Comparison of ENCODE assay signal across 8 cellular contexts in the genomic region with DNA sequence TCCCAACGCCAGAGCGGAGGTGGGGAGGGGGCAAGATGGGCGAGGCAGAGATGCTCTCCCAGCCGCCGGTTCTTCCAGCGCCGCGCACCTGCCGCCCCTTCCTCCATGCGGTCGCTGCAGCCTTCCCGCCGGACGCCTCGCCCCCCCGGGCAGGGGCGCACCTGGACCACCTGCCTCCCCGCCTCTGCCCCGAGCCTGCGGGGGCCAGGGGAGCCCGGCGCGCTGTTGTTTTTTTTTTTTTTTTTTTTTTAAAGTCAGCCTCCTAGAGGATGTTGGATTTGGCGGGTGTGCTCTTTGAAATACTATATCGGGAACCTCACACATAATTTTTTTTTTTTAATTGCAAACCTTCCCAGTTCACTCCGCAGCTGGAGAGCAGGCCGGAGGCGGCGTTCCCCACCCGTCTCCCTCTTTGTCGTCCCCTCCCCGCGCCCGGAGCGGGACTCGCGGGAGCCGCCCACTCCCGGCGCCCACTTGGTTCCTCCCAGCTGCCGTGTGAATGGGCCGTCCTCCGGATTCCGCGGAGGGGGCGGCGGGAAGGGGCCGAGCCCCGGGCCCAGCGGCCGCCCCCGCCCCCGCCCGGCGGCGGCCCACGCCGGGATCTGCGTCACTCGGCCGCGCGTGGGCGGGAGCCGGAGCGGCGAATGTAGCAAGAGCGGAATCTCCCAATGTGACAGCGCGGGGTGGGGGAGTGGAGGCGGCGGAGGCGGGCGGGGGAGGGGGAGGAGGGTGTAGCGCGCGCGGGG. TPM values are rescaled to one million over a fixed set of nuclear protein-coding genes. Genes with fewer than 3 reads are reported as not detected.
DNase-seq lines count a peak whose midpoint lies in the region; ATAC-seq and TF ChIP-seq lines count a peak whose summit lies in the region.

No MANE protein-coding gene starts in this region.

- no peak overlapping the region for H2BK120ac ChIP-seq in H9 (ENCODE audit: low read depth, low read length, poor library complexity, severe bottlenecking)

- no peaks in the 10 kb centered on the region for H3K27me3 ChIP-seq in H9 (ENCODE audit: insufficient read depth, low read length)
- H3K27me3 ChIP-seq in MM.1S (replicated peaks; ENCODE audit: insufficient read depth, low read length): no peaks in the 10 kb centered on the region
- H3K27me3 ChIP-seq in thoracic aorta (replicated peaks; ENCODE audit: insufficient read depth): no peaks in the 10 kb centered on the region

- no peaks in the 10 kb centered on the region for H3K79me1 ChIP-seq in H9 (ENCODE audit: insufficient read depth, low read depth, low read length, poor library complexity, severe bottlenecking)

- H3K4me1 ChIP-seq in H9 (ENCODE audit: insufficient read depth, low read length) (peaks cover 2% of the 10 kb centered on the region; the same call in 1 of the 2 replicates), MM.1S (ENCODE audit: low read length) (no peaks in the 10 kb centered on the region), thoracic aorta (ENCODE audit: control insufficient read depth in 1 of 2, low read depth in 2 of 2) (peaks cover 19 to 41% of the 10 kb centered on the region in 2 donors)

- no peaks in the 10 kb centered on the region for H3F3A ChIP-seq in MM.1S (ENCODE audit: insufficient read depth, low read length)

- peak overlapping the region; percentile 88 for H3K4me2 ChIP-seq in H9 (ENCODE audit: insufficient read depth, insufficient read length, low read length)
- peak overlapping the region; percentile 59 for H3K4me2 ChIP-seq in MM.1S (ENCODE audit: low read depth, low read length)

- H3K56ac ChIP-seq in H9 (ENCODE audit: insufficient read length, low read depth, low read length): no peak overlapping the region

- no peaks in the 10 kb centered on the region for H3K9me2 ChIP-seq in MM.1S (replicated peaks; ENCODE audit: insufficient read depth, low read length)

- TF ChIP-seq CTCF in H9 (conservative IDR thresholded peaks at IDR 0.05) (no peak), MM.1S (IDR thresholded peaks at IDR 0.05; ENCODE audit: low read length) (no peak), glutamatergic neuron (IDR thresholded peaks at IDR 0.05; ENCODE audit: partially characterized antibody, unreplicated experiment) (no peak), osteocyte (IDR thresholded peaks at IDR 0.05) (no peak), thoracic aorta (IDR thresholded peaks at IDR 0.05) (no peak)

- H2AK5ac ChIP-seq in H9 (ENCODE audit: insufficient read length, low read length): no peak overlapping the region

- H3K23me2 ChIP-seq in H9 (ENCODE audit: insufficient read length, low read depth, low read length, poor library complexity, severe bottlenecking): peaks cover 16% of the 10 kb centered on the region

- H2AFZ ChIP-seq in H9 (ENCODE audit: low read length): no peak overlapping the region
- peak overlapping the region; percentile 47 for H2AFZ ChIP-seq in MM.1S (ENCODE audit: low read length)

- H3K36me3 ChIP-seq in MM.1S (replicated peaks; ENCODE audit: insufficient read depth, low read length) (no peaks in the 10 kb centered on the region), SK-N-MC (ENCODE audit: insufficient read depth, low read length) (no peaks in the 10 kb centered on the region), thoracic aorta (no peaks in the 10 kb centered on the region)

- H3K36me3 Mint-ChIP-seq in H9 (ENCODE audit: insufficient read depth in 1 of 3, low read depth in 3 of 3) (no peaks in the 10 kb centered on the region), glutamatergic neuron (ENCODE audit: unreplicated experiment) (no peaks in the 10 kb centered on the region), osteocyte (ENCODE audit: unreplicated experiment) (no peaks in the 10 kb centered on the region)
- no peaks in the 10 kb centered on the region for H3K36me3 Mint-ChIP-seq in activated naive CD4-positive, alpha-beta T cell treated with anti-CD3 and anti-CD28 coated beads, Interleukin-2, amount 50 U/mL, for 24 hours

- H3K9me3 ChIP-seq in H9 (ENCODE audit: control insufficient read depth, low read depth, low read length): no peaks in the 10 kb centered on the region
- no peaks in the 10 kb centered on the region for H3K9me3 ChIP-seq in MM.1S (replicated peaks; ENCODE audit: insufficient read depth, low read length)
- H3K9me3 ChIP-seq in SK-N-MC (ENCODE audit: low read depth, low read length): no peaks in the 10 kb centered on the region
- no peaks in the 10 kb centered on the region for H3K9me3 ChIP-seq in thoracic aorta

- 0 out of 7 replicates have a peak overlapping the region, but pooled peaks of 1 of the 3 experiments have one; percentile 57 for H3K27ac Mint-ChIP-seq in H9
- H3K27ac Mint-ChIP-seq in activated naive CD4-positive, alpha-beta T cell treated with anti-CD3 and anti-CD28 coated beads, Interleukin-2, amount 50 U/mL, for 24 hours: peak overlapping the region; percentile 90
- H3K27ac Mint-ChIP-seq in glutamatergic neuron (ENCODE audit: unreplicated experiment): no peak overlapping the region
- peak overlapping the region; percentile 93 for H3K27ac Mint-ChIP-seq in osteocyte (ENCODE audit: unreplicated experiment)

- peak overlapping the region; percentile 76 to 84 for H3K4me3 Mint-ChIP-seq in H9
- H3K4me3 Mint-ChIP-seq in activated naive CD4-positive, alpha-beta T cell treated with anti-CD3 and anti-CD28 coated beads, Interleukin-2, amount 50 U/mL, for 24 hours: peak overlapping the region; percentile 84
- H3K4me3 Mint-ChIP-seq in glutamatergic neuron (ENCODE audit: unreplicated experiment): peak overlapping the region; percentile 85
- peak overlapping the region; percentile 77 for H3K4me3 Mint-ChIP-seq in osteocyte (ENCODE audit: unreplicated experiment)

- peak overlapping the region; percentile 64 for H3K4me3 ChIP-seq in MM.1S (ENCODE audit: low read length)
- H3K4me3 ChIP-seq in SK-N-MC: peak overlapping the region; percentile 72
- peak overlapping the region; percentile 92 for H3K4me3 ChIP-seq in thoracic aorta

- H4K20me1 ChIP-seq in H9 (ENCODE audit: control insufficient read depth, insufficient read depth, insufficient read length): no peaks in the 10 kb centered on the region
- no peaks in the 10 kb centered on the region for H4K20me1 ChIP-seq in MM.1S (ENCODE audit: insufficient read depth, low read length)

- no peak overlapping the region for H2BK5ac ChIP-seq in H9 (ENCODE audit: insufficient read length, low read length)

- H2BK15ac ChIP-seq in H9 (ENCODE audit: low read depth, low read length): no peak overlapping the region

- H4K5ac ChIP-seq in H9 (ENCODE audit: insufficient read length, low read depth, low read length): no peak overlapping the region

- no peak overlapping the region for H3T11ph ChIP-seq in H9 (ENCODE audit: low read length)

- H3K27me3 Mint-ChIP-seq in H9 (ENCODE audit: low read depth): peaks cover 20% of the 10 kb centered on the region
- no peaks in the 10 kb centered on the region for H3K27me3 Mint-ChIP-seq in activated naive CD4-positive, alpha-beta T cell treated with anti-CD3 and anti-CD28 coated beads, Interleukin-2, amount 50 U/mL, for 24 hours
- H3K27me3 Mint-ChIP-seq in glutamatergic neuron (ENCODE audit: unreplicated experiment): peaks cover 9% of the 10 kb centered on the region
- no peaks in the 10 kb centered on the region for H3K27me3 Mint-ChIP-seq in osteocyte (ENCODE audit: unreplicated experiment)

- H4K8ac ChIP-seq in H9 (replicated peaks; ENCODE audit: insufficient read length, low read depth, low read length): no peak overlapping the region

- no CpG with 5 or more reads among the region's 78 CpGs for WGBS in H9 (ENCODE audit: extremely low coverage, insufficient read length, low lambda C conversion rate)

- peaks cover 18 to 19% of the 10 kb centered on the region in 2 experiments for H3K4me1 Mint-ChIP-seq in H9
- H3K4me1 Mint-ChIP-seq in activated naive CD4-positive, alpha-beta T cell treated with anti-CD3 and anti-CD28 coated beads, Interleukin-2, amount 50 U/mL, for 24 hours: peaks cover 53% of the 10 kb centered on the region
- H3K4me1 Mint-ChIP-seq in glutamatergic neuron (ENCODE audit: low read depth, unreplicated experiment): peaks cover 4% of the 10 kb centered on the region
- peaks cover 56% of the 10 kb centered on the region for H3K4me1 Mint-ChIP-seq in osteocyte (ENCODE audit: unreplicated experiment)

- H3K9me3 Mint-ChIP-seq in H9: no peaks in the 10 kb centered on the region
- no peaks in the 10 kb centered on the region for H3K9me3 Mint-ChIP-seq in activated naive CD4-positive, alpha-beta T cell treated with anti-CD3 and anti-CD28 coated beads, Interleukin-2, amount 50 U/mL, for 24 hours
- H3K9me3 Mint-ChIP-seq in glutamatergic neuron (ENCODE audit: unreplicated experiment): peaks cover 6% of the 10 kb centered on the region
- H3K9me3 Mint-ChIP-seq in osteocyte (ENCODE audit: unreplicated experiment): no peaks in the 10 kb centered on the region

- H2BK20ac ChIP-seq in H9 (ENCODE audit: low read depth, low read length, poor library complexity, severe bottlenecking): no peak overlapping the region

- H3K4ac ChIP-seq in H9 (ENCODE audit: low read depth, low read length): no peak overlapping the region

- H3K18ac ChIP-seq in H9 (ENCODE audit: insufficient read length, low read depth, low read length): no peak overlapping the region

- H3K23ac ChIP-seq in H9 (ENCODE audit: insufficient read length, low read depth, low read length): no peak overlapping the region

- no peak overlapping the region for H2BK12ac ChIP-seq in H9 (ENCODE audit: insufficient read length, low read depth, low read length)

- H3K79me2 ChIP-seq in H9 (ENCODE audit: insufficient read depth, low read length): 0 out of 2 replicates have a peak, but pooled peaks cover 3% of the 10 kb centered on the region
- peaks cover 37% of the 10 kb centered on the region for H3K79me2 ChIP-seq in MM.1S (ENCODE audit: low read length)

- peak; percentile 87 for ATAC-seq in thoracic aorta (ENCODE audit: insufficient number of reproducible peaks, low FRiP score, low read depth)

- no peak overlapping the region for H3K14ac ChIP-seq in H9 (ENCODE audit: insufficient read depth, low read length)

- H3K9ac ChIP-seq in H9 (ENCODE audit: extremely low read depth, insufficient read length, low read length) (no peak overlapping the region), MM.1S (ENCODE audit: low read length) (peak overlapping the region; percentile 53; the same call in 1 of the 2 replicates), SK-N-MC (ENCODE audit: insufficient read length) (peak overlapping the region; percentile 43)

- no peak overlapping the region for H4K91ac ChIP-seq in H9 (ENCODE audit: insufficient read length, low read depth, low read length)

- DNase-seq in GDM1 (lab: John Stamatoyannopoulos, UW) (peak; percentile 90), H9 (peak; percentile 63), MM.1S (peak; percentile 67), SK-N-MC (ENCODE audit: low read depth, low spot score) (no peak), glutamatergic neuron (peak; percentile 67), osteocyte (ENCODE audit: extremely low spot score, unreplicated experiment) (peak; percentile 94), thoracic aorta (ENCODE audit: low spot score) (peak; percentile 61)

- H3K27ac ChIP-seq in H9 (ENCODE audit: insufficient read length, low read depth, low read length) (no peak overlapping the region), MM.1S (ENCODE audit: low read length) (no peak overlapping the region), SK-N-MC (peak overlapping the region; percentile 71), thoracic aorta (peak overlapping the region; percentile 76 to 80)

RNA-seq across cellular contexts. Expression of a gene that starts 0.4 kb away (rescaled TPM):
- 36.9 and 44.0 TPM in 2 replicates for total RNA-seq in H9 (2021)
- total RNA-seq in glutamatergic neuron (ENCODE audit: unreplicated experiment): 12.2 TPM
- total RNA-seq in osteocyte: 53.6 and 63.3 TPM in 2 replicates
- 10 to 100 TPM; 51.0 to 77.7 TPM for total RNA-seq in thoracic aorta

Comparison
In these comparisons a context has a peak if more than half of its experiments do, and no peak if none do; other contexts are left out.
1. H3K27ac ChIP-seq: peak in SK-N-MC (single experiment) and thoracic aorta (2 of 2); none in H9 (single experiment) and MM.1S (single experiment).
2. Peak in every context shown above with its lines, with median percentiles within 50 percentile points of each other: H3K4me3 Mint-ChIP-seq and H3K4me3 ChIP-seq.